Comparison of ENCODE assay signal across 17 cellular contexts in the genomic region with DNA sequence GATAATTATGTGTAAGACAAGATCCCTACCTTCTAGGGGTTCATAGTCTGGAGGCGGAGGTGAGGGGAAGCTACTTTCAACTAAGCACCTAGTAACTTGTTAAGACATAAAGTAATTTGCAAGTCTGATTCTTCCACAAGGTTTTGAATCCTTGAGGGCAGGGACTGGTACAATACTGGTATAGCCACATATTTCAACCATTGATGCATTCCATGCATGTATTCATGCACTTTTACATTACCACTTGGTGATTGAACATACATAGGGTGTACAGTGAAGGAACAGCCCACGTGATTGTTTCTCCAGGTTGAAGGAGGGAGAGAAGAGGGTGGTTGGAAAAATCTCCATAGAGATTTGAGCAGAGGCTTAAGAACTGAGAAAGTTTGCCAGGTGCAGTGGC.
DNase-seq lines count a peak whose midpoint lies in the region; ATAC-seq, FAIRE-seq and TF ChIP-seq lines count a peak whose summit lies in the region.
"Had no signal": no experiment of that assay in that cellular context is flagged by ENCODE, and none has a peak within 500 bp of the region (broad histone marks: within the 10 kb centered on the region; RNA-seq: fewer than 3 reads in every experiment).

No MANE protein-coding gene starts in this region.

- TF ChIP-seq CTCF in bronchial epithelial cell (IDR thresholded peaks at IDR 0.05; ENCODE audit: insufficient read depth, low read length, severe bottlenecking), result no peak

- FAIRE-seq in bronchial epithelial cell (lab: Jason Lieb, UNC), result no peak
- FAIRE-seq: G401.6, GM12878, H54 had no signal

- H3K4me3 ChIP-seq in bronchial epithelial cell (ENCODE audit: low read depth, low read length), result no peak overlapping the region
- H3K4me3 ChIP-seq: GM12878, GM23338, HAP-1 had no signal

- no peaks in the 10 kb centered on the region for H3K36me3 ChIP-seq in bronchial epithelial cell (ENCODE audit: control insufficient read depth, insufficient read depth, low read length)
- H3K36me3 ChIP-seq: HAP-1 had no signal

- peaks cover 5% of the 10 kb centered on the region for H3K27me3 ChIP-seq in bronchial epithelial cell (ENCODE audit: control insufficient read depth, insufficient read depth, low read length)

- DNase-seq in bronchial epithelial cell (ENCODE audit: low read depth) (peak; percentile 25), renal cortical epithelial cell (ENCODE audit: low read depth) (peak; percentile 2), GDM1 (lab: John Stamatoyannopoulos, UW) (no peak), HuH-7.5 (ENCODE audit: low spot score) (no peak)
- DNase-seq: C1 segment of cervical spinal cord; Caco-2; CD4-positive, alpha-beta memory T cell; DMS153; DND-41; HFFc6 had no signal

- ATAC-seq in esophagus mucosa, result peak; percentile 69
- no peak for ATAC-seq in GM18858 (IDR thresholded peaks at IDR 0.05; ENCODE audit: unreplicated experiment)
- ATAC-seq: GM12878, GM23338 had no signal

Comparison
In these comparisons a context has a peak if more than half of its experiments do, and no peak if none do; other contexts are left out.
1. DNase-seq: peak in bronchial epithelial cell (single experiment) and renal cortical epithelial cell (single experiment); none in GDM1 (single experiment) and HuH-7.5 (single experiment).